Comparison of ENCODE assay signal across 8 cellular contexts in genomic region chr2:109896212-109896611, GRCh38. TPM values are rescaled to one million over a fixed set of nuclear protein-coding genes. Genes with fewer than 3 reads are reported as not detected.
DNase-seq lines count a peak whose midpoint lies in the region; ATAC-seq and TF ChIP-seq lines count a peak whose summit lies in the region.
"Not testable (repeated sequence)": the region's sequence is repeated elsewhere in the genome, so short reads cannot be mapped to it uniquely, and the experiment has no call there.

No MANE protein-coding gene starts in this region.

- H3K4me3 ChIP-seq in naive thymus-derived CD4-positive, alpha-beta T cell (ENCODE audit: low read length): not testable (repeated sequence)

- not testable (repeated sequence) for H3K4me1 ChIP-seq in naive thymus-derived CD4-positive, alpha-beta T cell (ENCODE audit: control insufficient read depth in 2 of 2, insufficient read depth in 2 of 2, low read length in 2 of 2)

- not testable (repeated sequence) for H3K36me3 Mint-ChIP-seq in CD4-positive, alpha-beta T cell (ENCODE audit: low read depth); activated T-cell treated with anti-CD3 and anti-CD28 coated beads, Interleukin-2, amount 50 U/mL, for 4 hours (ENCODE audit: insufficient read depth); naive thymus-derived CD4-positive, alpha-beta T cell

- not testable (repeated sequence) for H3K27ac ChIP-seq in CD4-positive, alpha-beta T cell (ENCODE audit: low read depth, low read length); naive thymus-derived CD4-positive, alpha-beta T cell (ENCODE audit: low read depth, low read length)

- POLR2A ChIA-PET in CD4-positive, alpha-beta T cell (lab: Charles Lee); naive thymus-derived CD4-positive, alpha-beta T cell (lab: Charles Lee): not testable (repeated sequence)

- H3K27me3 Mint-ChIP-seq in CD4-positive, alpha-beta T cell; activated T-cell treated with anti-CD3 and anti-CD28 coated beads, Interleukin-2, amount 50 U/mL, for 4 hours (ENCODE audit: low read depth); naive thymus-derived CD4-positive, alpha-beta T cell: not testable (repeated sequence)

- peak; percentile 92 for ATAC-seq in CD4-positive, alpha-beta T cell (ENCODE audit: poor library complexity)
- ATAC-seq in GM19023 (IDR thresholded peaks at IDR 0.05; ENCODE audit: unreplicated experiment) (peak; percentile 97), GM21423 (IDR thresholded peaks at IDR 0.05; ENCODE audit: unreplicated experiment) (peak; percentile 93), HG02678 (IDR thresholded peaks at IDR 0.05; ENCODE audit: unreplicated experiment) (peak; percentile 98), HG03095 (IDR thresholded peaks at IDR 0.05; ENCODE audit: unreplicated experiment) (peak; percentile 98), HG03521 (IDR thresholded peaks at IDR 0.05; ENCODE audit: unreplicated experiment) (peak; percentile 97)
- peak; percentile 97 to 98 for ATAC-seq in activated T-cell treated with anti-CD3 and anti-CD28 coated beads, Interleukin-2, amount 50 U/mL, for 4 hours
- ATAC-seq in naive thymus-derived CD4-positive, alpha-beta T cell: peak; percentile 88

- not testable (repeated sequence) for DNase-seq in CD4-positive, alpha-beta T cell; activated T-cell treated with anti-CD3 and anti-CD28 coated beads, Interleukin-2, amount 50 U/mL, for 4 hours; naive thymus-derived CD4-positive, alpha-beta T cell

- H3K9me3 ChIP-seq in CD4-positive, alpha-beta T cell (ENCODE audit: control insufficient read depth, low read length); naive thymus-derived CD4-positive, alpha-beta T cell (ENCODE audit: control insufficient read depth in 2 of 3, low read length in 3 of 3): not testable (repeated sequence)

- H3K4me1 Mint-ChIP-seq in CD4-positive, alpha-beta T cell (ENCODE audit: low read depth); activated T-cell treated with anti-CD3 and anti-CD28 coated beads, Interleukin-2, amount 50 U/mL, for 4 hours (ENCODE audit: low read depth); naive thymus-derived CD4-positive, alpha-beta T cell: not testable (repeated sequence)

- intact Hi-C loops in CD4-positive, alpha-beta T cell (cut with DNase I, micrococcal nuclease); naive thymus-derived CD4-positive, alpha-beta T cell (cut with micrococcal nuclease): not testable (repeated sequence)

- not testable (repeated sequence) for H3K36me3 ChIP-seq in naive thymus-derived CD4-positive, alpha-beta T cell (ENCODE audit: control insufficient read depth in 2 of 3, insufficient read depth in 3 of 3, low read length in 3 of 3)

- not testable (repeated sequence) for H3K9me3 Mint-ChIP-seq in CD4-positive, alpha-beta T cell; activated T-cell treated with anti-CD3 and anti-CD28 coated beads, Interleukin-2, amount 50 U/mL, for 4 hours; naive thymus-derived CD4-positive, alpha-beta T cell

- CTCF ChIA-PET in CD4-positive, alpha-beta T cell (lab: Charles Lee); naive thymus-derived CD4-positive, alpha-beta T cell (lab: Charles Lee): not testable (repeated sequence)

- H3K27me3 ChIP-seq in CD4-positive, alpha-beta T cell (ENCODE audit: control insufficient read depth, insufficient read depth, low read length); naive thymus-derived CD4-positive, alpha-beta T cell (ENCODE audit: control insufficient read depth in 2 of 2, insufficient read depth in 2 of 2, low read length in 2 of 2): not testable (repeated sequence)

- TF ChIP-seq CTCF in CD4-positive, alpha-beta T cell (IDR thresholded peaks at IDR 0.05): not testable (repeated sequence)

- H3K27ac Mint-ChIP-seq in CD4-positive, alpha-beta T cell; naive thymus-derived CD4-positive, alpha-beta T cell: not testable (repeated sequence)

- H3K4me3 Mint-ChIP-seq in CD4-positive, alpha-beta T cell; activated T-cell treated with anti-CD3 and anti-CD28 coated beads, Interleukin-2, amount 50 U/mL, for 4 hours; naive thymus-derived CD4-positive, alpha-beta T cell: not testable (repeated sequence)

RNA-seq across cellular contexts. Expression of gene LIMS3, which starts 2.3 kb away (rescaled TPM):
- total RNA-seq in CD4-positive, alpha-beta T cell: under 1 TPM in 1 of 2 experiments, not detected in 1; 0.42 TPM
- 1 to 10 TPM in 1 of 3 donors, under 1 TPM in 2; 0.16 to 1.2 (median 0.57) TPM for total RNA-seq in activated T-cell treated with anti-CD3 and anti-CD28 coated beads, Interleukin-2, amount 50 U/mL, for 4 hours
- total RNA-seq in naive thymus-derived CD4-positive, alpha-beta T cell: 1 to 10 TPM in 2 of 5 experiments, under 1 TPM in 3; 0.19 to 1.7 (median 0.96) TPM
- polyA plus RNA-seq in naive thymus-derived CD4-positive, alpha-beta T cell: 1 to 10 TPM; 1.8 to 2.6 TPM
